In the genomic region with DNA sequence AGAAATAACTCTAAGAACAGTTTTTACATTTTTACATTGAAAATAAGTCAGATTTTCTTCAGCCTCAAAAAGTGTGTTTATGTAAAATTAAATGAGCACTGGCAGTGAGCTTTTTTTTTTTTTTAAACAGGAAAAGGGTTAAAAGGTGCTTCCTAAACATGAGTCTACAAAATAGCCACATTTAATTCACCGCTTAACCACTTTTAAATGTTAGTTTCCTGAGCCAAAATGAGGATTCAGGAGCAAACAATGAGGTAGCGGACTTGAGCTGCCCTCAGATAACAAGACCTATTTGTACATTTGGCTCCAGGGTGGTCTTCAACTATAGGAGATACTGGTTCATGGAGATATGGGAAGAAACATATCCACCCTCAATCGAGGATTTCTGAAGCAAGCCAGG, we compare ENCODE assay signal across 23 cellular contexts.
"Had no signal": no experiment of that assay in that cellular context is flagged by ENCODE, and none has a peak within 500 bp of the region (broad histone marks: within the 10 kb centered on the region; RNA-seq: fewer than 3 reads in every experiment).

No MANE protein-coding gene starts in this region.

- H3K4me3 ChIP-seq: left lung, lower lobe of right lung, ovary, right atrium auricular region, right lobe of liver, smooth muscle cell, stomach, testis, thyroid gland, transverse colon, upper lobe of left lung, vagina had no signal

- ATAC-seq: left cardiac atrium; left lung; lower lobe of right lung; natural killer cell treated with Interleukin-12 subunit alpha and Interleukin-12 subunit beta and Interleukin-15 and Interleukin-18, amount 100 ng/mL, for 72 hours; stimulated activated memory B cell treated with anti-CD40 and anti-IgM and Interleukin-4, amounts not matched to agents 10 μg/mL and 1 μg/mL and 100 μg/mL, for 72 hours had no signal

- H3K4me1 ChIP-seq: left lung, lower lobe of right lung, right atrium auricular region, stomach, testis, thyroid gland, transverse colon, upper lobe of left lung, vagina had no signal

- H3K4me2 ChIP-seq: smooth muscle cell had no signal

- H3K27ac ChIP-seq: left lung, lower lobe of right lung, ovary, right atrium auricular region, stomach, testis, thyroid gland, transverse colon, upper lobe of left lung, vagina had no signal

- H3K27me3 ChIP-seq: left lung, ovary, right atrium auricular region, right lobe of liver, stomach, testis, thyroid gland, transverse colon, upper lobe of left lung, vagina had no signal

- H3K36me3 ChIP-seq: left lung, lower lobe of right lung, ovary, right atrium auricular region, stomach, thyroid gland, transverse colon, upper lobe of left lung, vagina had no signal

- DNase-seq: kidney glomerular epithelial cell; left cardiac atrium; left lung; lower lobe of right lung; mesendoderm; naive B cell; ovary; right lobe of liver; stimulated activated CD4-positive, alpha-beta T cell treated with anti-CD3 and anti-CD28 coated beads, Interleukin-1b, Interleukin-23, amount 100 ng/mL, for 48 hours; stimulated activated CD4-positive, alpha-beta T cell treated with anti-CD3 and anti-CD28 coated beads, Interleukin-2, amount 100 ng/mL, for 48 hours; stimulated activated CD4-positive, alpha-beta T cell treated with anti-CD3 and anti-CD28 coated beads, Interleukin-4, amount 100 ng/mL, for 4 hours; stimulated activated CD8-positive, alpha-beta memory T cell treated with anti-CD3 and anti-CD28 coated beads, Interleukin-4, amount 100 ng/mL, for 48 hours; stimulated activated naive CD4-positive, alpha-beta T cell treated with Interleukin-2 at 50 U/mL for 16 hours; stomach; testis; thyroid gland; transverse colon; upper lobe of left lung had no signal

- H3K9me3 ChIP-seq: lower lobe of right lung, ovary, right atrium auricular region, right lobe of liver, testis, thyroid gland, transverse colon, upper lobe of left lung, vagina had no signal
